Comparison of ENCODE assay signal across 35 cellular contexts in genomic region chr14:99889268-99889667, GRCh38.
A peak's percentile ranks its signal among the peaks of the same experiment; 100 is the strongest.
DNase-seq lines count a peak whose midpoint lies in the region; TF ChIP-seq lines count a peak whose summit lies in the region.
"Had no signal": no experiment of that assay in that cellular context is flagged by ENCODE, and none has a peak within 500 bp of the region (broad histone marks: within the 10 kb centered on the region; RNA-seq: fewer than 3 reads in every experiment).

No MANE protein-coding gene starts in this region.

- H3K4me2 ChIP-seq in neuronal stem cell (ENCODE audit: insufficient read depth, low read length, poor library complexity, severe bottlenecking) (peak overlapping the region; percentile 39), PC-9 (no peak overlapping the region)

- H2BK12ac ChIP-seq in neuronal stem cell (ENCODE audit: low read length) = peak overlapping the region; percentile 98

- no peaks in the 10 kb centered on the region for H3K36me3 ChIP-seq in HUES48 (ENCODE audit: control insufficient read depth, insufficient read depth, low read length)
- no peaks in the 10 kb centered on the region for H3K36me3 ChIP-seq in neuronal stem cell (replicated peaks in 1 of 2; ENCODE audit: control insufficient read depth in 2 of 2, insufficient read depth in 2 of 2, low read length in 2 of 2)
- H3K36me3 ChIP-seq in PC-9 (ENCODE audit: low read depth) = no peaks in the 10 kb centered on the region
- H3K36me3 ChIP-seq in suprapubic skin = no peaks in the 10 kb centered on the region
- H3K36me3 ChIP-seq: ascending aorta, BE2C, esophagus squamous epithelium, pancreas, vagina had no signal

- TF ChIP-seq POLR2A in suprapubic skin (IDR thresholded peaks at IDR 0.05) = no peak

- H3K4me3 ChIP-seq in HUES48 (ENCODE audit: low read depth, low read length) (no peak overlapping the region), astrocyte of the cerebellum (ENCODE audit: low read depth, low read length) (no peak overlapping the region), neuronal stem cell (ENCODE audit: low read length in 2 of 2) (no peak overlapping the region), PC-9 (no peak overlapping the region), suprapubic skin (no peak overlapping the region)
- H3K4me3 ChIP-seq: ascending aorta, esophagus squamous epithelium, heart left ventricle, pancreas, vagina had no signal

- H3K4me1 ChIP-seq in HUES48 (ENCODE audit: control insufficient read depth, insufficient read depth, low read length) = peaks cover 61% of the 10 kb centered on the region
- peaks cover 30 to 41% of the 10 kb centered on the region in 2 donors for H3K4me1 ChIP-seq in neuronal stem cell (ENCODE audit: control insufficient read depth in 2 of 2, insufficient read depth in 1 of 2, low read depth in 1 of 2, low read length in 2 of 2)
- H3K4me1 ChIP-seq in PC-9 (replicated peaks; ENCODE audit: insufficient read depth) = no peaks in the 10 kb centered on the region
- no peaks in the 10 kb centered on the region for H3K4me1 ChIP-seq in suprapubic skin
- H3K4me1 ChIP-seq: ascending aorta, esophagus squamous epithelium, foreskin keratinocyte, heart left ventricle, pancreas, vagina had no signal

- no peak overlapping the region for H3K23ac ChIP-seq in neuronal stem cell (ENCODE audit: low read depth, low read length, poor library complexity)

- no peak overlapping the region for H4K91ac ChIP-seq in neuronal stem cell (ENCODE audit: low read depth, low read length, poor library complexity)

- H3K18ac ChIP-seq in neuronal stem cell (ENCODE audit: low read length) = peak overlapping the region; percentile 91

- POLR2A ChIA-PET in PC-9 (lab: Charles Lee; ENCODE audit: unreplicated experiment) = no interaction called here

- H2BK5ac ChIP-seq in neuronal stem cell (ENCODE audit: low read length) = peak overlapping the region; percentile 76

- BruUV-seq in PC-9 (replicated peaks; lab: Mats Ljungman, UMichigan) = no TSS peak

- no peaks in the 10 kb centered on the region for H3K9me2 ChIP-seq in PC-9 (ENCODE audit: insufficient read depth)

- no peaks in the 10 kb centered on the region for H4K20me1 ChIP-seq in PC-9 (ENCODE audit: insufficient read depth)

- H3K27ac ChIP-seq in HUES48 (ENCODE audit: low read depth, low read length) (peak overlapping the region; percentile 94), neuronal stem cell (replicated peaks; ENCODE audit: low read length) (peak overlapping the region; percentile 62), PC-9 (no peak overlapping the region), suprapubic skin (no peak overlapping the region)
- H3K27ac ChIP-seq: ascending aorta, esophagus squamous epithelium, foreskin keratinocyte, heart left ventricle, HL-60, pancreas, vagina had no signal

- TF ChIP-seq CTCF in astrocyte of the cerebellum (IDR thresholded peaks at IDR 0.05; ENCODE audit: low read depth, low read length, missing control alignments) (no peak), PC-9 (conservative IDR thresholded peaks at IDR 0.05) (no peak), suprapubic skin (IDR thresholded peaks at IDR 0.05) (no peak)

- no peaks in the 10 kb centered on the region for H3K36me3 Mint-ChIP-seq in activated naive CD8-positive, alpha-beta T cell treated with anti-CD3 and anti-CD28 coated beads for 36 hours
- H3K36me3 Mint-ChIP-seq: activated naive CD8-positive, alpha-beta T cell treated with anti-CD3 and anti-CD28 coated beads, Interleukin-2, amount 10 ng/mL, durations not matched to agents 7 days and 5 days; CD8-positive, alpha-beta T cell had no signal

- H3K4me3 Mint-ChIP-seq in activated naive CD8-positive, alpha-beta T cell treated with anti-CD3 and anti-CD28 coated beads for 36 hours = no peak overlapping the region
- H3K4me3 Mint-ChIP-seq: activated naive CD8-positive, alpha-beta T cell treated with anti-CD3 and anti-CD28 coated beads, Interleukin-2, amount 10 ng/mL, durations not matched to agents 7 days and 5 days; activated T-cell treated with anti-CD3 and anti-CD28 coated beads, Interleukin-2, amount 50 U/mL, for 24 hours; CD8-positive, alpha-beta T cell; nephron progenitor cell; stimulated activated naive CD8-positive, alpha-beta T cell treated with anti-CD3 and anti-CD28 coated beads, Interleukin-15, Interleukin-2, amounts not matched to agents 100 ng/mL and 50 ng/mL, for 24 hours had no signal

- no peak overlapping the region for H4K8ac ChIP-seq in neuronal stem cell (ENCODE audit: low read depth, low read length)

- no peaks in the 10 kb centered on the region for H3K79me2 ChIP-seq in PC-9 (ENCODE audit: low read depth)

- H2BK15ac ChIP-seq in neuronal stem cell (ENCODE audit: low read length) = no peak overlapping the region

- no peaks in the 10 kb centered on the region for H3K9me3 ChIP-seq in HUES48 (ENCODE audit: control insufficient read depth, insufficient read depth, low read length)
- no peaks in the 10 kb centered on the region for H3K9me3 ChIP-seq in neuronal stem cell (replicated peaks in 1 of 2; ENCODE audit: control insufficient read depth in 2 of 2, insufficient read depth in 1 of 2, low read depth in 1 of 2, low read length in 2 of 2)
- H3K9me3 ChIP-seq in PC-9 (ENCODE audit: insufficient read depth, low read depth) = no peaks in the 10 kb centered on the region
- no peaks in the 10 kb centered on the region for H3K9me3 ChIP-seq in suprapubic skin
- H3K9me3 ChIP-seq: ascending aorta, BE2C, esophagus squamous epithelium, heart left ventricle, pancreas, vagina had no signal

- H3K27me3 Mint-ChIP-seq in activated naive CD8-positive, alpha-beta T cell treated with anti-CD3 and anti-CD28 coated beads for 36 hours = peaks cover 5% of the 10 kb centered on the region

- H3K27me3 ChIP-seq in HUES48 (ENCODE audit: control insufficient read depth, insufficient read depth, low read length) (no peaks in the 10 kb centered on the region), neuronal stem cell (ENCODE audit: control insufficient read depth in 3 of 3, insufficient read depth in 3 of 3, low read depth in 1 of 3, low read length in 3 of 3) (no peaks in the 10 kb centered on the region), PC-9 (ENCODE audit: insufficient read depth, low read depth) (no peaks in the 10 kb centered on the region), suprapubic skin (no peaks in the 10 kb centered on the region)
- H3K27me3 ChIP-seq: ascending aorta, BE2C, esophagus squamous epithelium, foreskin keratinocyte, heart left ventricle, pancreas, vagina had no signal

- no peaks in the 10 kb centered on the region for H3K4me1 Mint-ChIP-seq in activated naive CD8-positive, alpha-beta T cell treated with anti-CD3 and anti-CD28 coated beads for 36 hours
- H3K4me1 Mint-ChIP-seq: activated naive CD8-positive, alpha-beta T cell treated with anti-CD3 and anti-CD28 coated beads, Interleukin-2, amount 10 ng/mL, durations not matched to agents 7 days and 5 days had no signal

- no peak overlapping the region for H3K27ac Mint-ChIP-seq in activated naive CD8-positive, alpha-beta T cell treated with anti-CD3 and anti-CD28 coated beads for 36 hours
- H3K27ac Mint-ChIP-seq: activated naive CD8-positive, alpha-beta T cell treated with anti-CD3 and anti-CD28 coated beads, Interleukin-2, amount 10 ng/mL, durations not matched to agents 7 days and 5 days; activated T-cell treated with anti-CD3 and anti-CD28 coated beads, Interleukin-2, amount 50 U/mL, for 24 hours; CD8-positive, alpha-beta T cell; stimulated activated naive CD8-positive, alpha-beta T cell treated with anti-CD3 and anti-CD28 coated beads, Interleukin-15, Interleukin-2, amounts not matched to agents 100 ng/mL and 50 ng/mL, for 24 hours had no signal

- intact Hi-C loops in PC-9 (cut with micrococcal nuclease; ENCODE audit: unreplicated experiment) = no loop called here

- in situ Hi-C loops in astrocyte of the cerebellum (cut with HindIII; ENCODE audit: low sequenced_read_pairs) = no loop called here

- peak overlapping the region; percentile 49 for H2AK5ac ChIP-seq in neuronal stem cell (ENCODE audit: low read depth, low read length)

- H2BK120ac ChIP-seq in neuronal stem cell (ENCODE audit: low read depth, low read length) = no peak overlapping the region

- H3K9ac ChIP-seq in HUES48 (ENCODE audit: low read depth, low read length) (no peak overlapping the region), neuronal stem cell (ENCODE audit: low read depth, low read length, poor library complexity) (no peak overlapping the region)

- H2AFZ ChIP-seq in neuronal stem cell (ENCODE audit: low read length) (no peak overlapping the region), PC-9 (no peak overlapping the region)

- peak overlapping the region; percentile 95 for H3K14ac ChIP-seq in neuronal stem cell (ENCODE audit: low read length)

- TF ChIP-seq EP300 in suprapubic skin (IDR thresholded peaks at IDR 0.05) = no peak

- peak; percentile 32 for DNase-seq in astrocyte of the cerebellum (ENCODE audit: low read depth)
- peak; percentile 50 for DNase-seq in iPS DF 19.7 (ENCODE audit: low read depth, low spot score)
- DNase-seq in neuronal stem cell (ENCODE audit: low spot score) = peak; percentile 80
- DNase-seq in NCI-H128 (lab: John Stamatoyannopoulos, UW; ENCODE audit: unreplicated experiment) = no peak
- DNase-seq in activated naive CD8-positive, alpha-beta T cell treated with anti-CD3 and anti-CD28 coated beads for 36 hours = no peak
- no peak for DNase-seq in PC-9
- DNase-seq in suprapubic skin (ENCODE audit: low spot score in 2 of 2) = no peak
- DNase-seq: activated CD4-positive, alpha-beta T cell treated with anti-CD3 and anti-CD28 coated beads, Interleukin-2, amount 50 U/mL, for 1 hour; activated gamma-delta T cell; activated naive CD8-positive, alpha-beta T cell treated with anti-CD3 and anti-CD28 coated beads, Interleukin-2, amount 10 ng/mL, durations not matched to agents 7 days and 5 days; activated T-cell treated with anti-CD3 and anti-CD28 coated beads, Interleukin-2, amount 50 U/mL, for 24 hours; BE2C; CD8-positive, alpha-beta T cell; central memory CD4-positive, alpha-beta T cell; dermis blood vessel endothelial cell; esophagus squamous epithelium; foreskin keratinocyte; GOT3; heart left ventricle; Karpas-422; mammary epithelial cell; NCI-H1417 treated with DMSO at 0.1 percent for 48 hours; NCI-H2029 treated with DMSO at 0.1 percent for 48 hours; NCI-H446; NCI-H774; nephron progenitor cell; SIG-M5; small intestine; T-helper 9 cell had no signal

- H3K9me3 Mint-ChIP-seq in activated naive CD8-positive, alpha-beta T cell treated with anti-CD3 and anti-CD28 coated beads for 36 hours = no peaks in the 10 kb centered on the region
- H3K9me3 Mint-ChIP-seq: activated naive CD8-positive, alpha-beta T cell treated with anti-CD3 and anti-CD28 coated beads, Interleukin-2, amount 10 ng/mL, durations not matched to agents 7 days and 5 days; activated T-cell treated with anti-CD3 and anti-CD28 coated beads, Interleukin-2, amount 50 U/mL, for 24 hours; CD8-positive, alpha-beta T cell; nephron progenitor cell; stimulated activated naive CD8-positive, alpha-beta T cell treated with anti-CD3 and anti-CD28 coated beads, Interleukin-15, Interleukin-2, amounts not matched to agents 100 ng/mL and 50 ng/mL, for 24 hours had no signal

- H3K79me1 ChIP-seq in neuronal stem cell (ENCODE audit: low read depth, low read length) = peaks cover 2% of the 10 kb centered on the region

- H3K4ac ChIP-seq in neuronal stem cell (ENCODE audit: low read length) = no peak overlapping the region

- H3F3A ChIP-seq in PC-9 (ENCODE audit: insufficient read depth, low read depth) = no peaks in the 10 kb centered on the region

- WGBS in neuronal stem cell (ENCODE audit: extremely low coverage in 2 of 2, insufficient read length in 2 of 2, insufficient replicate concordance in 1 of 2), 2 donors = no CpG with 5 or more reads among the region's 11 CpGs
- 91% methylated on average over 11 of the region's 11 CpGs for WGBS in suprapubic skin

- CTCF ChIA-PET in PC-9 (lab: Charles Lee) = no interaction called here

Comparison
In these comparisons a context has a peak if more than half of its experiments do, and no peak if none do; other contexts are left out.
1. H3K27ac ChIP-seq: peak in HUES48 (single experiment) and neuronal stem cell (single experiment); none in PC-9 (single experiment) and suprapubic skin (single experiment).
2. DNase-seq: peak in astrocyte of the cerebellum (single experiment), iPS DF 19.7 (single experiment) and neuronal stem cell (single experiment); none in NCI-H128 (single experiment), activated naive CD8-positive, alpha-beta T cell treated with anti-CD3 and anti-CD28 coated beads for 36 hours (single experiment), PC-9 (0 of 2) and suprapubic skin (0 of 2).